Comparison of ENCODE assay signal across 11 cellular contexts in genomic region chr17:31593806-31594205, GRCh38.
A peak's percentile ranks its signal among the peaks of the same experiment; 100 is the strongest.
DNase-seq lines count a peak whose midpoint lies in the region; ATAC-seq, FAIRE-seq and TF ChIP-seq lines count a peak whose summit lies in the region.
"Had no signal": no experiment of that assay in that cellular context is flagged by ENCODE, and none has a peak within 500 bp of the region (broad histone marks: within the 10 kb centered on the region; RNA-seq: fewer than 3 reads in every experiment).

No MANE protein-coding gene starts in this region.

- no TSS peak for BruUV-seq in HepG2 (replicated peaks; lab: Mats Ljungman, UMichigan)

- TF ChIP-seq POLR2A in HepG2 (IDR thresholded peaks at IDR 0.05; ENCODE audit: insufficient read depth in 1 of 2, low read depth in 2 of 2, low read length in 2 of 2) (no peak), right lobe of liver (IDR thresholded peaks at IDR 0.05) (no peak)

- H3K4me2 ChIP-seq in HepG2 (ENCODE audit: low read depth, low read length): no peak overlapping the region
- no peak overlapping the region for H3K4me2 ChIP-seq in keratinocyte (ENCODE audit: control insufficient read depth, extremely low read depth, insufficient read depth, low read depth, low read length)

- no peak overlapping the region for H3K4me3 ChIP-seq in HepG2 (replicated peaks in 1 of 3; ENCODE audit: insufficient read depth in 1 of 3, low read depth in 2 of 3, low read length in 3 of 3)
- H3K4me3 ChIP-seq in right lobe of liver: no peak overlapping the region
- no peak overlapping the region for H3K4me3 ChIP-seq in brain microvascular endothelial cell (ENCODE audit: low read depth, low read length)
- no peak overlapping the region for H3K4me3 ChIP-seq in keratinocyte (ENCODE audit: control insufficient read depth in 2 of 3, extremely low read depth in 1 of 3, insufficient read depth in 2 of 3, low read depth in 1 of 3, low read length in 3 of 3)
- H3K4me3 ChIP-seq: ovary had no signal

- no peaks in the 10 kb centered on the region for H3K9me1 ChIP-seq in keratinocyte (ENCODE audit: control insufficient read depth, extremely low read depth, insufficient read depth, low read length)

- DNase-seq in HepG2 (ENCODE audit: low spot score) (no peak), right lobe of liver (no peak), brain microvascular endothelial cell (peak; percentile 52), keratinocyte (ENCODE audit: low read depth, low spot score) (peak; percentile 52), D721Med (ENCODE audit: insufficient read length, low spot score) (no peak), T-helper 17 cell (no peak)
- no peak for DNase-seq in activated naive CD8-positive, alpha-beta T cell treated with anti-CD3 and anti-CD28 coated beads, Interleukin-2, amount 50 U/mL, for 24 hours
- DNase-seq: erythroblast, Kasumi-1, ovary had no signal

- no peaks in the 10 kb centered on the region for H3K36me3 ChIP-seq in HepG2 (replicated peaks in 1 of 2; ENCODE audit: control insufficient read depth in 1 of 2, insufficient read depth in 2 of 2, low read length in 2 of 2)
- peaks cover 0 to 7% (median 4%) of the 10 kb centered on the region in 4 donors for H3K36me3 ChIP-seq in right lobe of liver
- peaks cover 13% of the 10 kb centered on the region for H3K36me3 ChIP-seq in brain microvascular endothelial cell (replicated peaks)
- H3K36me3 ChIP-seq in keratinocyte (ENCODE audit: control insufficient read depth in 2 of 2, extremely low read depth in 1 of 2, insufficient read depth in 2 of 2, low read length in 2 of 2): no peaks in the 10 kb centered on the region
- H3K36me3 ChIP-seq: ovary had no signal

- H3K27ac ChIP-seq in HepG2 (ENCODE audit: extremely low read length, insufficient read depth, low read length) (no peak overlapping the region), right lobe of liver (no peak overlapping the region), brain microvascular endothelial cell (peak overlapping the region; percentile 50), keratinocyte (ENCODE audit: control insufficient read depth, insufficient read depth, low read length) (peak overlapping the region; percentile 39)
- H3K27ac ChIP-seq: ovary had no signal

- no peak for FAIRE-seq in HepG2 (lab: Jason Lieb, UNC)
- peak; percentile 83 for FAIRE-seq in keratinocyte (lab: Jason Lieb, UNC)
- FAIRE-seq in D721Med (lab: Jason Lieb, UNC): no peak

- peak; percentile 33; the same call in 2 of the 3 replicates for ATAC-seq in HepG2
- ATAC-seq in right lobe of liver: no peak
- ATAC-seq in GM18867 (IDR thresholded peaks at IDR 0.05; ENCODE audit: unreplicated experiment): no peak
- no peak for ATAC-seq in activated naive CD8-positive, alpha-beta T cell treated with anti-CD3 and anti-CD28 coated beads, Interleukin-2, amount 50 U/mL, for 24 hours
- ATAC-seq in T-helper 17 cell: no peak

- H3K4me1 ChIP-seq in HepG2 (ENCODE audit: insufficient read depth, low read length) (peaks cover 34% of the 10 kb centered on the region), right lobe of liver (peaks cover 0 to 2% (median 0%) of the 10 kb centered on the region in 4 donors), keratinocyte (ENCODE audit: control insufficient read depth, extremely low read depth, insufficient read depth, low read length) (peaks cover 42% of the 10 kb centered on the region)

- TF ChIP-seq CTCF in HepG2 (CRISPR knock-in tag; IDR thresholded peaks at IDR 0.05): no peak
- no peak for TF ChIP-seq CTCF in right lobe of liver (IDR thresholded peaks at IDR 0.05)
- TF ChIP-seq CTCF in brain microvascular endothelial cell (IDR thresholded peaks at IDR 0.05; ENCODE audit: low read depth, low read length, missing control alignments): no peak
- no peak for TF ChIP-seq CTCF in keratinocyte (optimal IDR thresholded peaks at IDR 0.05 in 1 of 3, IDR thresholded peaks at IDR 0.05 in 1 of 3, conservative IDR thresholded peaks at IDR 0.05 in 1 of 3; ENCODE audit: extremely low read depth in 1 of 3, insufficient read depth in 2 of 3, low read length in 3 of 3)
- no peak for TF ChIP-seq CTCF in D721Med (IDR thresholded peaks at IDR 0.05; ENCODE audit: insufficient read depth, missing control alignments)

- in situ Hi-C loops in HepG2 (cut with HindIII; ENCODE audit: extremely low pct_ligation_motif_present, low pct_unique_long_range_greater_than_20kb) (no loop called here), brain microvascular endothelial cell (cut with HindIII; ENCODE audit: low pct_ligation_motif_present, low sequenced_read_pairs) (no loop called here)

- dilution Hi-C loops in keratinocyte (cut with MboI; ENCODE audit: extremely low pct_ligation_motif_present, low sequenced_read_pairs): loop anchor here (25.0 kb wide), 1 partner anchor 93 kb away; no protein-coding TSS in a partner anchor

- H3K9me3 Mint-ChIP-seq in activated naive CD8-positive, alpha-beta T cell treated with anti-CD3 and anti-CD28 coated beads, Interleukin-2, amount 50 U/mL, for 24 hours: no peaks in the 10 kb centered on the region

- WGBS in HepG2 (ENCODE audit: low lambda C conversion rate): 67% methylated on average over 2 of the region's 7 CpGs
- WGBS in right lobe of liver (ENCODE audit: insufficient coverage, low coverage, low lambda C conversion rate, missing lambda C conversion rate): no CpG with 5 or more reads among the region's 7 CpGs

- no peak overlapping the region for H3K9ac ChIP-seq in HepG2 (ENCODE audit: insufficient read depth, low read depth, low read length)
- H3K9ac ChIP-seq in keratinocyte (ENCODE audit: control insufficient read depth, extremely low read depth, insufficient read depth, low read length): no peak overlapping the region

- POLR2A ChIA-PET in HepG2 (lab: Yijun Ruan, JAX): no interaction called here

- H3K27me3 ChIP-seq in HepG2 (ENCODE audit: control insufficient read depth in 1 of 2, insufficient read depth in 2 of 2, low read length in 2 of 2) (no peaks in the 10 kb centered on the region), right lobe of liver (no peaks in the 10 kb centered on the region), brain microvascular endothelial cell (replicated peaks) (no peaks in the 10 kb centered on the region), keratinocyte (ENCODE audit: control insufficient read depth, extremely low read depth, insufficient read depth, low read length) (no peaks in the 10 kb centered on the region)
- H3K27me3 ChIP-seq: ovary had no signal

- H3K27ac Mint-ChIP-seq in activated naive CD8-positive, alpha-beta T cell treated with anti-CD3 and anti-CD28 coated beads, Interleukin-2, amount 50 U/mL, for 24 hours: no peak overlapping the region
- H3K27ac Mint-ChIP-seq in T-helper 17 cell: no peak overlapping the region

- no peaks in the 10 kb centered on the region for H3K36me3 Mint-ChIP-seq in activated naive CD8-positive, alpha-beta T cell treated with anti-CD3 and anti-CD28 coated beads, Interleukin-2, amount 50 U/mL, for 24 hours (ENCODE audit: low read depth)
- no peaks in the 10 kb centered on the region for H3K36me3 Mint-ChIP-seq in T-helper 17 cell (ENCODE audit: low read depth)

- peaks cover 2% of the 10 kb centered on the region for H3K27me3 Mint-ChIP-seq in activated naive CD8-positive, alpha-beta T cell treated with anti-CD3 and anti-CD28 coated beads, Interleukin-2, amount 50 U/mL, for 24 hours
- H3K27me3 Mint-ChIP-seq in T-helper 17 cell: no peaks in the 10 kb centered on the region

- peaks cover 5% of the 10 kb centered on the region for H3K4me1 Mint-ChIP-seq in activated naive CD8-positive, alpha-beta T cell treated with anti-CD3 and anti-CD28 coated beads, Interleukin-2, amount 50 U/mL, for 24 hours
- peaks cover 5% of the 10 kb centered on the region for H3K4me1 Mint-ChIP-seq in T-helper 17 cell

- H2AFZ ChIP-seq in HepG2 (ENCODE audit: low read length) (no peak overlapping the region), keratinocyte (ENCODE audit: control insufficient read depth, low read length) (no peak overlapping the region)

- TF ChIP-seq RAD21 in HepG2 (CRISPR knock-in tag; IDR thresholded peaks at IDR 0.05): no peak

- H4K20me1 ChIP-seq in HepG2 (ENCODE audit: insufficient read depth, low read length) (no peaks in the 10 kb centered on the region), keratinocyte (ENCODE audit: control insufficient read depth, extremely low read depth, insufficient read depth, low read length) (no peaks in the 10 kb centered on the region)

- TF ChIP-seq EP300 in HepG2 (IDR thresholded peaks at IDR 0.05; ENCODE audit: low read depth in 2 of 2, low read length in 2 of 2): no peak
- no peak for TF ChIP-seq EP300 in HepG2 (CRISPR knock-in tag; IDR thresholded peaks at IDR 0.05; ENCODE audit: borderline replicate concordance)

- CTCF ChIA-PET in HepG2 (lab: Yijun Ruan, JAX; ENCODE audit: low intra/inter-chr PET ratio, low total read pairs): no interaction called here

- H3K79me2 ChIP-seq in HepG2 (ENCODE audit: insufficient read depth, low read length): no peaks in the 10 kb centered on the region
- H3K79me2 ChIP-seq in keratinocyte (ENCODE audit: control insufficient read depth, insufficient read depth, low read length): no peaks in the 10 kb centered on the region

- H3K4me3 Mint-ChIP-seq in activated naive CD8-positive, alpha-beta T cell treated with anti-CD3 and anti-CD28 coated beads, Interleukin-2, amount 50 U/mL, for 24 hours: no peak overlapping the region
- no peak overlapping the region for H3K4me3 Mint-ChIP-seq in T-helper 17 cell

- H3K9me3 ChIP-seq in HepG2 (ENCODE audit: low read length) (no peaks in the 10 kb centered on the region), right lobe of liver (no peaks in the 10 kb centered on the region), keratinocyte (ENCODE audit: control insufficient read depth, low read depth, low read length) (no peaks in the 10 kb centered on the region), T-helper 17 cell (ENCODE audit: control insufficient read depth, low read length, poor library complexity, severe bottlenecking) (no peaks in the 10 kb centered on the region)
- H3K9me3 ChIP-seq: ovary had no signal

- intact Hi-C loops in HepG2 (cut with micrococcal nuclease; ENCODE audit: unreplicated experiment): no loop called here
- intact Hi-C loops in right lobe of liver (cut with DNase I): no loop called here

TF ChIP-seq in HepG2, 621 proteins besides CTCF, POLR2A, EP300 and RAD21 (continues in another document):
- TF ChIP-seq TFE3 (CRISPR knock-in tag; IDR thresholded peaks at IDR 0.05): no peak

Comparison
In these comparisons a context has a peak if more than half of its experiments do, and no peak if none do; other contexts are left out.
1. DNase-seq: peak in brain microvascular endothelial cell (single experiment) and keratinocyte (single experiment); none in HepG2 (single experiment), right lobe of liver (0 of 3), D721Med (single experiment), activated naive CD8-positive, alpha-beta T cell treated with anti-CD3 and anti-CD28 coated beads, Interleukin-2, amount 50 U/mL, for 24 hours (single experiment) and T-helper 17 cell (0 of 3).
2. H3K27ac ChIP-seq: peak in brain microvascular endothelial cell (single experiment) and keratinocyte (single experiment); none in HepG2 (single experiment) and right lobe of liver (0 of 3).